In genomic region chr3:107985496-107985895, GRCh38 we compare ENCODE assay signal across 8 cellular contexts.
A peak's percentile ranks its signal among the peaks of the same experiment; 100 is the strongest.
DNase-seq lines count a peak whose midpoint lies in the region; ATAC-seq and TF ChIP-seq lines count a peak whose summit lies in the region.

No MANE protein-coding gene starts in this region.

- no peaks in the 10 kb centered on the region for H3K27me3 Mint-ChIP-seq in activated CD8-positive, alpha-beta T cell treated with anti-CD3 and anti-CD28 coated beads for 36 hours
- H3K27me3 Mint-ChIP-seq in type B pancreatic cell: no peaks in the 10 kb centered on the region

- POLR2A ChIA-PET in activated CD8-positive, alpha-beta T cell treated with anti-CD3 and anti-CD28 coated beads for 36 hours (lab: Charles Lee): interaction anchor here (0.6 to 1.3 kb wide), 3 partner anchors 16 to 188 kb away, joined by 3 to 4 read pairs (median 3); no protein-coding TSS in a partner anchor

- no peak for TF ChIP-seq CTCF in activated CD8-positive, alpha-beta T cell treated with anti-CD3 and anti-CD28 coated beads for 36 hours (IDR thresholded peaks at IDR 0.05)
- TF ChIP-seq CTCF in type B pancreatic cell (conservative IDR thresholded peaks at IDR 0.05): no peak

- peak; percentile 97 for ATAC-seq in HG03097 (IDR thresholded peaks at IDR 0.05; ENCODE audit: low FRiP score, unreplicated experiment)
- peak; percentile 96 for ATAC-seq in activated CD8-positive, alpha-beta T cell treated with anti-CD3 and anti-CD28 coated beads for 36 hours

- no peaks in the 10 kb centered on the region for H3K36me3 Mint-ChIP-seq in activated CD8-positive, alpha-beta T cell treated with anti-CD3 and anti-CD28 coated beads for 36 hours (ENCODE audit: low read depth)
- H3K36me3 Mint-ChIP-seq in type B pancreatic cell: no peaks in the 10 kb centered on the region

- no peaks in the 10 kb centered on the region for H3K9me3 Mint-ChIP-seq in activated CD8-positive, alpha-beta T cell treated with anti-CD3 and anti-CD28 coated beads for 36 hours
- peaks cover 5% of the 10 kb centered on the region for H3K9me3 Mint-ChIP-seq in type B pancreatic cell

- intact Hi-C loops in activated CD8-positive, alpha-beta T cell treated with anti-CD3 and anti-CD28 coated beads for 36 hours (cut with micrococcal nuclease): loop anchor here (5.0 kb wide), 1 partner anchor 43 kb away; no protein-coding TSS in a partner anchor

- DNase-seq in activated gamma-delta T cell treated with Interleukin-2 at 50 U/mL for 16 hours (peak; percentile 8), activated gamma-delta T cell (lab: John Stamatoyannopoulos, UW) (no peak), type B pancreatic cell (ENCODE audit: extremely low spot score, unreplicated experiment) (no peak), glomerular visceral epithelial cell (ENCODE audit: extremely low spot score) (no peak), NCI-H1930 (lab: John Stamatoyannopoulos, UW) (no peak)
- DNase-seq in activated CD8-positive, alpha-beta T cell treated with anti-CD3 and anti-CD28 coated beads for 36 hours: peak; percentile 75
- DNase-seq in central memory CD4-positive, alpha-beta T cell: no peak

- peaks cover 23% of the 10 kb centered on the region for H3K4me1 Mint-ChIP-seq in activated CD8-positive, alpha-beta T cell treated with anti-CD3 and anti-CD28 coated beads for 36 hours (ENCODE audit: low read depth)
- peaks cover 58% of the 10 kb centered on the region for H3K4me1 Mint-ChIP-seq in type B pancreatic cell (ENCODE audit: unreplicated experiment)

- CTCF ChIA-PET in activated CD8-positive, alpha-beta T cell treated with anti-CD3 and anti-CD28 coated beads for 36 hours (lab: Charles Lee): interaction anchor here (1.1 to 2.0 kb wide), 6 partner anchors 8 to 492 kb away, joined by 3 to 5 read pairs (median 4); no protein-coding TSS in a partner anchor

- H3K4me3 Mint-ChIP-seq in activated CD8-positive, alpha-beta T cell treated with anti-CD3 and anti-CD28 coated beads for 36 hours: peak overlapping the region; percentile 14
- H3K4me3 Mint-ChIP-seq in type B pancreatic cell: peak overlapping the region; percentile 7

- peak overlapping the region; percentile 86 for H3K27ac Mint-ChIP-seq in activated CD8-positive, alpha-beta T cell treated with anti-CD3 and anti-CD28 coated beads for 36 hours
- H3K27ac Mint-ChIP-seq in type B pancreatic cell: no peak overlapping the region

Comparison
In these comparisons a context has a peak if more than half of its experiments do, and no peak if none do; other contexts are left out.
1. DNase-seq: peak in activated gamma-delta T cell treated with Interleukin-2 at 50 U/mL for 16 hours (single experiment) and activated CD8-positive, alpha-beta T cell treated with anti-CD3 and anti-CD28 coated beads for 36 hours (single experiment); none in activated gamma-delta T cell (single experiment), type B pancreatic cell (single experiment), glomerular visceral epithelial cell (single experiment), NCI-H1930 (0 of 2) and central memory CD4-positive, alpha-beta T cell (single experiment).